Comparison of ENCODE assay signal across 8 cellular contexts in genomic region chr19:57803594-57804325, GRCh38. TPM values are rescaled to one million over a fixed set of nuclear protein-coding genes. Genes with fewer than 3 reads are reported as not detected.
A peak's percentile ranks its signal among the peaks of the same experiment; 100 is the strongest.
DNase-seq lines count a peak whose midpoint lies in the region; ATAC-seq and TF ChIP-seq lines count a peak whose summit lies in the region.

No MANE protein-coding gene starts in this region.

- ATAC-seq in HG02588 (IDR thresholded peaks at IDR 0.05; ENCODE audit: unreplicated experiment), result no peak

- peaks cover 13% of the 10 kb centered on the region for H3K4me1 Mint-ChIP-seq in T-helper 2 cell treated with Interferon-gamma antibody and Interleukin-4, amounts not matched to agents 5 μg/mL and 100 μg/mL, for 36 hours (ENCODE audit: low read depth)
- peaks cover 17% of the 10 kb centered on the region for H3K4me1 Mint-ChIP-seq in activated CD4-positive, alpha-beta memory T cell treated with anti-CD3 and anti-CD28 coated beads, Interleukin-2, amount 10 ng/mL, durations not matched to agents 7 days and 5 days
- H3K4me1 Mint-ChIP-seq in glutamatergic neuron (ENCODE audit: low read depth, unreplicated experiment), result peaks cover 18% of the 10 kb centered on the region

- peaks cover 4% of the 10 kb centered on the region for H3K9me3 Mint-ChIP-seq in T-helper 2 cell treated with Interferon-gamma antibody and Interleukin-4, amounts not matched to agents 5 μg/mL and 100 μg/mL, for 36 hours
- H3K9me3 Mint-ChIP-seq in activated CD4-positive, alpha-beta memory T cell treated with anti-CD3 and anti-CD28 coated beads, Interleukin-2, amount 10 ng/mL, durations not matched to agents 7 days and 5 days, result peaks cover 10% of the 10 kb centered on the region
- peaks cover 4% of the 10 kb centered on the region for H3K9me3 Mint-ChIP-seq in glutamatergic neuron (ENCODE audit: unreplicated experiment)

- peak overlapping the region; percentile 76 for H3K27ac ChIP-seq in osteoblast (ENCODE audit: low read depth, low read length)

- peaks cover 35% of the 10 kb centered on the region for H3K79me2 ChIP-seq in osteoblast (ENCODE audit: insufficient read depth, low read length)

- H3K27ac Mint-ChIP-seq in T-helper 2 cell treated with Interferon-gamma antibody and Interleukin-4, amounts not matched to agents 5 μg/mL and 100 μg/mL, for 36 hours, result no peak overlapping the region
- H3K27ac Mint-ChIP-seq in activated CD4-positive, alpha-beta memory T cell treated with anti-CD3 and anti-CD28 coated beads, Interleukin-2, amount 10 ng/mL, durations not matched to agents 7 days and 5 days, result no peak overlapping the region
- H3K27ac Mint-ChIP-seq in glutamatergic neuron (ENCODE audit: unreplicated experiment), result peak overlapping the region; percentile 99

- no peaks in the 10 kb centered on the region for H4K20me1 ChIP-seq in osteoblast (ENCODE audit: insufficient read depth, low read length)

- no peaks in the 10 kb centered on the region for H3K9me3 ChIP-seq in osteoblast (ENCODE audit: low read depth, low read length)

- peak overlapping the region; percentile 84 for H2AFZ ChIP-seq in osteoblast (ENCODE audit: low read length)

- no peak for DNase-seq in T-helper 2 cell treated with Interferon-gamma antibody and Interleukin-4, amounts not matched to agents 5 μg/mL and 100 μg/mL, for 36 hours (ENCODE audit: low spot score)
- DNase-seq in T-helper 2 cell (no peak), glutamatergic neuron (peak; percentile 41), osteoblast (ENCODE audit: insufficient read length, low spot score, missing footprints) (peak; percentile 76), activated gamma-delta T cell treated with Interleukin-2 at 50 U/mL for 16 hours (no peak), putamen (ENCODE audit: low spot score) (no peak)
- DNase-seq in activated CD4-positive, alpha-beta memory T cell treated with anti-CD3 and anti-CD28 coated beads, Interleukin-2, amount 10 ng/mL, durations not matched to agents 7 days and 5 days, result no peak

- H3K36me3 Mint-ChIP-seq in T-helper 2 cell treated with Interferon-gamma antibody and Interleukin-4, amounts not matched to agents 5 μg/mL and 100 μg/mL, for 36 hours (ENCODE audit: low read depth), result peaks cover 49% of the 10 kb centered on the region
- peaks cover 73% of the 10 kb centered on the region for H3K36me3 Mint-ChIP-seq in activated CD4-positive, alpha-beta memory T cell treated with anti-CD3 and anti-CD28 coated beads, Interleukin-2, amount 10 ng/mL, durations not matched to agents 7 days and 5 days (ENCODE audit: low read depth)
- no peaks in the 10 kb centered on the region for H3K36me3 Mint-ChIP-seq in glutamatergic neuron (ENCODE audit: unreplicated experiment)

- POLR2A ChIA-PET in activated CD4-positive, alpha-beta memory T cell treated with anti-CD3 and anti-CD28 coated beads, Interleukin-2, amount 10 ng/mL, durations not matched to agents 7 days and 5 days (lab: Charles Lee), result no interaction called here

- H3K4me3 Mint-ChIP-seq in T-helper 2 cell treated with Interferon-gamma antibody and Interleukin-4, amounts not matched to agents 5 μg/mL and 100 μg/mL, for 36 hours, result peak overlapping the region; percentile 47
- peak overlapping the region; percentile 40 for H3K4me3 Mint-ChIP-seq in activated CD4-positive, alpha-beta memory T cell treated with anti-CD3 and anti-CD28 coated beads, Interleukin-2, amount 10 ng/mL, durations not matched to agents 7 days and 5 days
- H3K4me3 Mint-ChIP-seq in glutamatergic neuron (ENCODE audit: unreplicated experiment), result peak overlapping the region; percentile 99

- CTCF ChIA-PET in activated CD4-positive, alpha-beta memory T cell treated with anti-CD3 and anti-CD28 coated beads, Interleukin-2, amount 10 ng/mL, durations not matched to agents 7 days and 5 days (lab: Charles Lee), result no interaction called here

- peaks cover 6% of the 10 kb centered on the region for H3K4me1 ChIP-seq in osteoblast (ENCODE audit: insufficient read depth, low read length)

- H3K27me3 ChIP-seq in osteoblast (ENCODE audit: insufficient read depth, low read length), result no peaks in the 10 kb centered on the region

- H3K4me2 ChIP-seq in osteoblast (ENCODE audit: insufficient read depth, low read length), result peak overlapping the region; percentile 92

- peaks cover 15% of the 10 kb centered on the region for H3K36me3 ChIP-seq in osteoblast (ENCODE audit: insufficient read depth, low read length)

- no peaks in the 10 kb centered on the region for H3K27me3 Mint-ChIP-seq in T-helper 2 cell treated with Interferon-gamma antibody and Interleukin-4, amounts not matched to agents 5 μg/mL and 100 μg/mL, for 36 hours (ENCODE audit: low read depth)
- H3K27me3 Mint-ChIP-seq in activated CD4-positive, alpha-beta memory T cell treated with anti-CD3 and anti-CD28 coated beads, Interleukin-2, amount 10 ng/mL, durations not matched to agents 7 days and 5 days, result no peaks in the 10 kb centered on the region
- H3K27me3 Mint-ChIP-seq in glutamatergic neuron (ENCODE audit: unreplicated experiment), result peaks cover 3% of the 10 kb centered on the region

- TF ChIP-seq CTCF in glutamatergic neuron (IDR thresholded peaks at IDR 0.05; ENCODE audit: partially characterized antibody, unreplicated experiment) (no peak), osteoblast (IDR thresholded peaks at IDR 0.05; ENCODE audit: extremely low read depth, low read depth, low read length) (no peak)

- peak overlapping the region; percentile 85 for H3K4me3 ChIP-seq in osteoblast (ENCODE audit: insufficient read depth, low read length)

RNA-seq across cellular contexts. Expression of gene ZNF552, which starts 11.0 kb away (rescaled TPM):
- total RNA-seq in activated CD4-positive, alpha-beta memory T cell treated with anti-CD3 and anti-CD28 coated beads, Interleukin-2, amount 10 ng/mL, durations not matched to agents 7 days and 5 days, result 1 to 10 TPM; 8.4 to 8.6 TPM
- total RNA-seq in glutamatergic neuron (ENCODE audit: unreplicated experiment) (14.9 TPM), osteoblast (5.8 and 5.9 TPM in 2 replicates)

RNA-seq across cellular contexts. Expression of gene ZNF587B, which starts 26.3 kb away (rescaled TPM):
- total RNA-seq in activated CD4-positive, alpha-beta memory T cell treated with anti-CD3 and anti-CD28 coated beads, Interleukin-2, amount 10 ng/mL, durations not matched to agents 7 days and 5 days, result 10 to 100 TPM; 14.0 to 14.6 TPM
- total RNA-seq in glutamatergic neuron (ENCODE audit: unreplicated experiment), result 16.9 TPM
- total RNA-seq in osteoblast, result 21.2 and 24.2 TPM in 2 replicates

RNA-seq across cellular contexts. Expression of gene ZNF586, which starts 34.3 kb away (rescaled TPM):
- 10 to 100 TPM; 20.1 to 21.8 TPM for total RNA-seq in activated CD4-positive, alpha-beta memory T cell treated with anti-CD3 and anti-CD28 coated beads, Interleukin-2, amount 10 ng/mL, durations not matched to agents 7 days and 5 days
- total RNA-seq in glutamatergic neuron (ENCODE audit: unreplicated experiment) (22.7 TPM), osteoblast (19.5 and 21.5 TPM in 2 replicates)

RNA-seq across cellular contexts. Expression of gene ZNF587, which starts 45.9 kb away (rescaled TPM):
- 10 to 100 TPM; 34.9 to 36.2 TPM for total RNA-seq in activated CD4-positive, alpha-beta memory T cell treated with anti-CD3 and anti-CD28 coated beads, Interleukin-2, amount 10 ng/mL, durations not matched to agents 7 days and 5 days
- total RNA-seq in glutamatergic neuron (ENCODE audit: unreplicated experiment), result 65.0 TPM
- 21.8 and 26.4 TPM in 2 replicates for total RNA-seq in osteoblast

RNA-seq across cellular contexts. Expression of gene ZNF776, which starts 57.1 kb away (rescaled TPM):
- total RNA-seq in activated CD4-positive, alpha-beta memory T cell treated with anti-CD3 and anti-CD28 coated beads, Interleukin-2, amount 10 ng/mL, durations not matched to agents 7 days and 5 days, result 10 to 100 TPM; 14.9 to 15.1 TPM
- total RNA-seq in glutamatergic neuron (ENCODE audit: unreplicated experiment) (41.5 TPM), osteoblast (15.9 and 16.3 TPM in 2 replicates)

Comparison
In these comparisons a context has a peak if more than half of its experiments do, and no peak if none do; other contexts are left out.
1. DNase-seq: peak in glutamatergic neuron (single experiment) and osteoblast (single experiment); none in T-helper 2 cell treated with Interferon-gamma antibody and Interleukin-4, amounts not matched to agents 5 μg/mL and 100 μg/mL, for 36 hours (single experiment), T-helper 2 cell (0 of 5), activated CD4-positive, alpha-beta memory T cell treated with anti-CD3 and anti-CD28 coated beads, Interleukin-2, amount 10 ng/mL, durations not matched to agents 7 days and 5 days (single experiment), activated gamma-delta T cell treated with Interleukin-2 at 50 U/mL for 16 hours (single experiment) and putamen (single experiment).
2. H3K4me3 Mint-ChIP-seq: peak in every context shown above with its lines; median percentile 99 in glutamatergic neuron; 47 in T-helper 2 cell treated with Interferon-gamma antibody and Interleukin-4, amounts not matched to agents 5 μg/mL and 100 μg/mL, for 36 hours; 40 in activated CD4-positive, alpha-beta memory T cell treated with anti-CD3 and anti-CD28 coated beads, Interleukin-2, amount 10 ng/mL, durations not matched to agents 7 days and 5 days.